Comparison of ENCODE assay signal across 9 cellular contexts in the genomic region with DNA sequence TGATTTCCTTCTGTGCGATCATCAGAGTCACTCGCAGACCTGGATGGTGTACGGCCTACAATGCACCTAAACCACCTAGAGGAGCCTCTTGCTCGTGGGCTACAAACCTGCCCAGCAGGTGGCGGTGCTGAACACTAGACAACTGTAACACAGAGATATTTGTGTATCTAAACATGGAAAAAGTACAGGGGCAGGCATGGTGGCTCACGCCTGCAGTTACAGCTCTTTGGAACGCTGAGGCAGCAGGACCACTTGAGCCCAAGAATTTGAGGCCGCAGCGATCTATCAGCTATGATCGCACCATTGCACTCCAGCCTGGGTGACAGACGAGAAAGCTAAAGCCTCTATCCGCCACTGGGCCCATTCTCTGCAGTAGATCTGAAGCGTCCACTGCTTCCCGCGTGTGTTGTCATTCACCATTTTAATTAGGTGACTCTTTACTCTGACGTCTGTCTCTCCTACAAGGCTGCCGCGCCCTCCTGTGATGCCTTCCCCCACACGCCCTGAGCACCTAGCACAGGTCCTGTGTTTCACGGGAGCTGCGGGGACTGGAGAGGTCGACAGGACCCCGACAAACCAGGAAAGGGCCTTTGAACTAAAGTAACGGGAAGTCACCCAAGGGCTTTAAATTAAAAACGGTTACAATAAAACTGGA. TPM values are rescaled to one million over a fixed set of nuclear protein-coding genes. Genes with fewer than 3 reads are reported as not detected.
DNase-seq lines count a peak whose midpoint lies in the region; ATAC-seq and TF ChIP-seq lines count a peak whose summit lies in the region.
"Had no signal": no experiment of that assay in that cellular context is flagged by ENCODE, and none has a peak within 500 bp of the region (broad histone marks: within the 10 kb centered on the region; RNA-seq: fewer than 3 reads in every experiment).

No MANE protein-coding gene starts in this region.

- H3K9ac ChIP-seq in PC-3 (ENCODE audit: low read length): peak overlapping the region; percentile 98

- no peaks in the 10 kb centered on the region for H3K27me3 ChIP-seq in PC-3 (ENCODE audit: low read length)
- H3K27me3 ChIP-seq in foreskin keratinocyte: no peaks in the 10 kb centered on the region
- H3K27me3 ChIP-seq in tibial artery: no peaks in the 10 kb centered on the region

- H3K36me3 Mint-ChIP-seq in CD14-positive monocyte (peaks cover 55 to 66% of the 10 kb centered on the region in 2 donors), osteocyte (ENCODE audit: unreplicated experiment) (peaks cover 13% of the 10 kb centered on the region)

- intact Hi-C loops in CD14-positive monocyte (cut with micrococcal nuclease) (loop anchor here (2.0 to 5.0 kb wide), 4 partner anchors 29 to 71 kb away; partner anchors contain the start of gene VENTX (in 1 of the 2)), PC-3 (cut with micrococcal nuclease) (loop anchor here (5.0 kb wide), 1 partner anchor 51 kb away; no protein-coding TSS in a partner anchor), tibial artery (cut with DNase I; ENCODE audit: low total_unique reads) (loop anchor here (2.0 to 5.0 kb wide), 2 partner anchors 45 to 74 kb away; no protein-coding TSS in a partner anchor)

- H3K4me3 Mint-ChIP-seq in CD14-positive monocyte (peak overlapping the region; percentile 98 to 99), osteocyte (ENCODE audit: unreplicated experiment) (peak overlapping the region; percentile 90)

- peak; percentile 78 for DNase-seq in CD14-positive monocyte (ENCODE audit: low spot score)
- DNase-seq in PC-3: peak; percentile 83
- peak; percentile 72 to 79 for DNase-seq in activated T-helper 1 cell treated with anti-CD3 and anti-CD28 coated beads, Interleukin-2, amount 50 U/mL, for 16 hours (ENCODE audit: low read depth in 1 of 2, low spot score in 1 of 2)
- DNase-seq in foreskin keratinocyte: peak; percentile 66 to 80
- no peak for DNase-seq in osteocyte (ENCODE audit: extremely low spot score, unreplicated experiment)
- DNase-seq in tibial artery: peak in 1 of 2 donors; percentile 52

- peak; percentile 86 for TF ChIP-seq CTCF in CD14-positive monocyte (IDR thresholded peaks at IDR 0.05)
- TF ChIP-seq CTCF in PC-3 (conservative IDR thresholded peaks at IDR 0.05; ENCODE audit: low read depth, low read length): peak; percentile 76
- TF ChIP-seq CTCF in foreskin keratinocyte (conservative IDR thresholded peaks at IDR 0.05): peak; percentile 90
- peak; percentile 71 for TF ChIP-seq CTCF in osteocyte (IDR thresholded peaks at IDR 0.05)
- peak in 1 of 2 experiments; percentile 12 for TF ChIP-seq CTCF in tibial artery (IDR thresholded peaks at IDR 0.05)

- H3K9me3 ChIP-seq in PC-3 (ENCODE audit: low read length) (no peaks in the 10 kb centered on the region), tibial artery (no peaks in the 10 kb centered on the region)

- H3K4me1 ChIP-seq in PC-3 (ENCODE audit: insufficient read depth, low read length) (peaks cover 17% of the 10 kb centered on the region), foreskin keratinocyte (no peaks in the 10 kb centered on the region), tibial artery (peaks cover 5 to 47% (median 26%) of the 10 kb centered on the region in 4 donors)

- peak; percentile 41 for ATAC-seq in GM19043 (IDR thresholded peaks at IDR 0.05; ENCODE audit: low read depth, unreplicated experiment)
- peak; percentile 42 for ATAC-seq in HG03571 (IDR thresholded peaks at IDR 0.05; ENCODE audit: unreplicated experiment)
- ATAC-seq in PC-3: peak; percentile 47
- peak; percentile 73 for ATAC-seq in foreskin keratinocyte

- CTCF ChIA-PET in PC-3 (lab: Charles Lee): interaction anchor here (0.6 kb wide), 1 partner anchor 14 kb away, joined by 3 read pairs; no protein-coding TSS in a partner anchor

- H3K36me3 ChIP-seq in PC-3 (ENCODE audit: low read depth, low read length) (peaks cover 4% of the 10 kb centered on the region; the same call in 1 of the 2 replicates), tibial artery (peaks cover 9 to 38% (median 18%) of the 10 kb centered on the region in 3 donors)

- TSS peak; percentile 47 for BruUV-seq in PC-3 (replicated peaks; lab: Mats Ljungman, UMichigan)

- no peak overlapping the region for H2AFZ ChIP-seq in PC-3 (ENCODE audit: low read length)

- H3K27ac Mint-ChIP-seq in CD14-positive monocyte: peak overlapping the region; percentile 99 to 100 (median 100)
- peak overlapping the region; percentile 97 for H3K27ac Mint-ChIP-seq in osteocyte (ENCODE audit: unreplicated experiment)

- H3K27ac ChIP-seq in PC-3 (ENCODE audit: low read length): peak overlapping the region; percentile 85
- peak overlapping the region; percentile 97 for H3K27ac ChIP-seq in foreskin keratinocyte
- peak overlapping the region; percentile 90 to 93 for H3K27ac ChIP-seq in tibial artery

- H3K27me3 Mint-ChIP-seq in CD14-positive monocyte (ENCODE audit: low read depth in 3 of 3) (peaks cover 0 to 5% (median 0%) of the 10 kb centered on the region in 3 donors), osteocyte (ENCODE audit: unreplicated experiment) (no peaks in the 10 kb centered on the region)

- peaks cover 70% of the 10 kb centered on the region for H3K79me2 ChIP-seq in PC-3 (ENCODE audit: low read length)

- H3K9me3 Mint-ChIP-seq in CD14-positive monocyte: peaks cover 0 to 3% (median 0%) of the 10 kb centered on the region in 7 donors
- H3K9me3 Mint-ChIP-seq in osteocyte (ENCODE audit: unreplicated experiment): no peaks in the 10 kb centered on the region

- POLR2A ChIA-PET in PC-3 (lab: Charles Lee; ENCODE audit: unreplicated experiment): no interaction called here

- H3K4me3 ChIP-seq in PC-3 (ENCODE audit: low read length): peak overlapping the region; percentile 98
- peak overlapping the region; percentile 86 to 93 for H3K4me3 ChIP-seq in tibial artery

- peaks cover 34% of the 10 kb centered on the region for H3K4me1 Mint-ChIP-seq in CD14-positive monocyte
- H3K4me1 Mint-ChIP-seq in osteocyte (ENCODE audit: unreplicated experiment): peaks cover 17% of the 10 kb centered on the region

- H3F3A ChIP-seq in PC-3 (ENCODE audit: low read length, unreplicated experiment): no peaks in the 10 kb centered on the region

- H3K9me2 ChIP-seq in PC-3 (replicated peaks; ENCODE audit: low read length): no peaks in the 10 kb centered on the region

- peaks cover 22% of the 10 kb centered on the region; the same call in 1 of the 2 replicates for H4K20me1 ChIP-seq in PC-3 (ENCODE audit: low read length)

- H3K4me2 ChIP-seq in PC-3 (ENCODE audit: low read length): peak overlapping the region; percentile 98

RNA-seq across cellular contexts. Expression of gene TUBGCP2, which starts 0.8 kb away (rescaled TPM):
- polyA plus RNA-seq in CD14-positive monocyte (10 to 100 TPM; 25.9 to 39.3 TPM), foreskin keratinocyte (84.2 and 88.8 TPM in 2 replicates)
- total RNA-seq in PC-3 (2014; rRNA removed) (72.9 and 84.4 TPM in 2 replicates), foreskin keratinocyte (64.9 and 68.1 TPM in 2 replicates), osteocyte (67.2 and 75.2 TPM in 2 replicates)

RNA-seq across cellular contexts. Expression of gene ZNF511, which starts 0.8 kb away (rescaled TPM):
- polyA plus RNA-seq in CD14-positive monocyte: 100 to 1,000 TPM in 1 of 2 donors, 10 to 100 TPM in 1; 84.7 to 118 TPM
- 78.4 and 84.3 TPM in 2 replicates for total RNA-seq in PC-3 (2014; rRNA removed)
- 42.3 and 50.3 TPM in 2 replicates for total RNA-seq in foreskin keratinocyte
- polyA plus RNA-seq in foreskin keratinocyte: 42.9 and 54.1 TPM in 2 replicates
- 35.1 and 39.1 TPM in 2 replicates for total RNA-seq in osteocyte

RNA-seq across cellular contexts. Expression of gene CALY, which starts 28.8 kb away (rescaled TPM):
- not detected for polyA plus RNA-seq in CD14-positive monocyte
- total RNA-seq in PC-3 (2014; rRNA removed): not detected in 2 replicates
- total RNA-seq in foreskin keratinocyte: not detected in 2 replicates
- polyA plus RNA-seq in foreskin keratinocyte: not detected in 2 replicates
- 3.5 TPM in 2 replicates for total RNA-seq in osteocyte
- total RNA-seq: T-helper 2 cell treated with Interferon-gamma antibody and Interleukin-4, amounts not matched to agents 100 ng/mL and 5 ng/mL, for 36 hours had no signal

RNA-seq across cellular contexts. Expression of gene ADAM8, which starts 31.2 kb away (rescaled TPM):
- polyA plus RNA-seq in CD14-positive monocyte (10 to 100 TPM; 32.7 to 72.8 TPM), foreskin keratinocyte (94.3 and 134 TPM in 2 replicates)
- total RNA-seq in PC-3 (2014; rRNA removed) (113 and 147 TPM in 2 replicates), foreskin keratinocyte (137 and 180 TPM in 2 replicates), osteocyte (2.9 and 6.0 TPM in 2 replicates)

RNA-seq across cellular contexts. Expression of gene PRAP1, which starts 39.3 kb away (rescaled TPM):
- not detected for polyA plus RNA-seq in CD14-positive monocyte
- not detected in 2 replicates for total RNA-seq in PC-3 (2014; rRNA removed)
- not detected in 2 replicates for total RNA-seq in foreskin keratinocyte
- not detected in 2 replicates for polyA plus RNA-seq in foreskin keratinocyte
- not detected in 2 replicates for total RNA-seq in osteocyte
- total RNA-seq: T-helper 2 cell treated with Interferon-gamma antibody and Interleukin-4, amounts not matched to agents 100 ng/mL and 5 ng/mL, for 36 hours had no signal
